ENCODE assay signal across 20 cellular contexts in genomic region chr12:17204289-17205054, GRCh38.
DNase-seq lines count a peak whose midpoint lies in the region; ATAC-seq, FAIRE-seq and TF ChIP-seq lines count a peak whose summit lies in the region.
"Had no signal": no experiment of that assay in that cellular context is flagged by ENCODE, and none has a peak within 500 bp of the region (broad histone marks: within the 10 kb centered on the region; RNA-seq: fewer than 3 reads in every experiment).

No MANE protein-coding gene starts in this region.

- no peak overlapping the region for H3K14ac ChIP-seq in H1 (ENCODE audit: insufficient read length)

- H3K9me3 ChIP-seq in left ventricle myocardium inferior (replicated peaks) = no peaks in the 10 kb centered on the region
- peaks cover 7 to 9% of the 10 kb centered on the region in 2 experiments; a peak in 1 of 4 replicates for H3K9me3 ChIP-seq in H1 (ENCODE audit: insufficient read depth in 2 of 2, low read depth in 1 of 2, low read length in 1 of 2)
- H3K9me3 ChIP-seq in aorta (ENCODE audit: control insufficient read depth, low read length) = no peaks in the 10 kb centered on the region
- H3K9me3 ChIP-seq: BE2C, HAP-1 had no signal

- no peak for TF ChIP-seq EP300 in H1 (IDR thresholded peaks at IDR 0.05; ENCODE audit: borderline replicate concordance in 1 of 2, low read depth in 2 of 2, low read length in 2 of 2)

- H3K36me3 ChIP-seq in left ventricle myocardium inferior (no peaks in the 10 kb centered on the region), H1 (ENCODE audit: control insufficient read depth in 2 of 4, insufficient read depth in 4 of 4, low read length in 3 of 4) (no peaks in the 10 kb centered on the region), mesendoderm (ENCODE audit: control insufficient read depth, insufficient read depth, low read length) (no peaks in the 10 kb centered on the region), aorta (ENCODE audit: control insufficient read depth in 1 of 2, insufficient read depth in 2 of 2, low read length in 1 of 2) (no peaks in the 10 kb centered on the region)
- H3K36me3 ChIP-seq: BE2C, HAP-1 had no signal

- CTCF ChIA-PET in H1 (lab: Charles Lee; ENCODE audit: partially characterized antibody) = interaction anchor here (0.6 to 1.9 kb wide), 8 partner anchors 10 to 265 kb away, joined by 3 to 8 read pairs (median 4); no protein-coding TSS in a partner anchor

- no peak overlapping the region for H2BK5ac ChIP-seq in H1 (ENCODE audit: low read depth, low read length)
- H2BK5ac ChIP-seq in mesendoderm (ENCODE audit: low read length) = no peak overlapping the region

- TF ChIP-seq POLR2A in H1 (IDR thresholded peaks at IDR 0.05; ENCODE audit: control extremely low read depth in 1 of 2, low read depth in 2 of 2, low read length in 2 of 2) = no peak

- H2BK15ac ChIP-seq in H1 (ENCODE audit: low read length) = no peak overlapping the region
- H2BK15ac ChIP-seq in mesendoderm (replicated peaks; ENCODE audit: low read depth) = no peak overlapping the region

- H3K79me2 ChIP-seq in H1 (ENCODE audit: control insufficient read depth in 1 of 2, insufficient read depth in 2 of 2, low read length in 2 of 2) (no peaks in the 10 kb centered on the region), mesendoderm (ENCODE audit: control insufficient read depth, insufficient read depth, low read length) (no peaks in the 10 kb centered on the region)

- no peak overlapping the region for H4K5ac ChIP-seq in H1 (ENCODE audit: insufficient read length, low read depth, low read length)
- H4K5ac ChIP-seq in mesendoderm (ENCODE audit: low read length) = no peak overlapping the region

- H4K20me1 ChIP-seq in H1 (replicated peaks in 1 of 2; ENCODE audit: control insufficient read depth in 1 of 2, insufficient read depth in 2 of 2, low read length in 2 of 2) = no peaks in the 10 kb centered on the region

- 92% methylated on average over 3 of the region's 3 CpGs; no CpG with 5 or more reads in 1 of the 2 experiments for WGBS in H1 (ENCODE audit: extremely low coverage in 1 of 2, insufficient coverage in 1 of 2, insufficient read length in 1 of 2, insufficient replicate concordance in 2 of 2, low coverage in 1 of 2, low lambda C conversion rate in 2 of 2, missing lambda C conversion rate in 1 of 2), 2 experiments
- WGBS in mesendoderm (ENCODE audit: extremely low coverage, insufficient coverage, low lambda C conversion rate) = no CpG with 5 or more reads among the region's 3 CpGs
- WGBS in aorta, 2 donors = 72 to 74% methylated on average over 3 of the region's 3 CpGs

- H3K79me1 ChIP-seq in H1 (ENCODE audit: low read depth, low read length) (no peaks in the 10 kb centered on the region), mesendoderm (ENCODE audit: low read length) (no peaks in the 10 kb centered on the region)

- no peaks in the 10 kb centered on the region for H3K23me2 ChIP-seq in H1 (ENCODE audit: low read depth, low read length)

- no peak for ATAC-seq in left ventricle myocardium superior
- no peak for ATAC-seq in aorta (ENCODE audit: low FRiP score)
- no peak for ATAC-seq in omental fat pad (ENCODE audit: low FRiP score)
- ATAC-seq: GM12878, HepG2 had no signal

- H3K18ac ChIP-seq in H1 (ENCODE audit: extremely low read depth, low read length) (no peak overlapping the region), mesendoderm (ENCODE audit: low read length) (no peak overlapping the region)

- POLR2A ChIA-PET in H1 (lab: Charles Lee; ENCODE audit: partially characterized antibody) = interaction anchor here (0.7 kb wide), 1 partner anchor 268 kb away, joined by 3 read pairs; no protein-coding TSS in a partner anchor

- no peak overlapping the region for H3K56ac ChIP-seq in H1 (replicated peaks; ENCODE audit: insufficient read length, low read depth, low read length)
- no peak overlapping the region for H3K56ac ChIP-seq in mesendoderm (ENCODE audit: low read length)

- H3K27me3 ChIP-seq in left ventricle myocardium inferior (ENCODE audit: low read depth) = no peaks in the 10 kb centered on the region
- no peaks in the 10 kb centered on the region for H3K27me3 ChIP-seq in H1 (replicated peaks in 1 of 4; ENCODE audit: control insufficient read depth in 3 of 4, extremely low read depth in 1 of 4, insufficient read depth in 3 of 4, low read length in 3 of 4)
- no peaks in the 10 kb centered on the region for H3K27me3 ChIP-seq in mesendoderm (ENCODE audit: insufficient read depth, low read length, poor library complexity)
- H3K27me3 ChIP-seq in aorta (ENCODE audit: control insufficient read depth in 1 of 2, insufficient read depth in 2 of 2, low read length in 1 of 2) = no peaks in the 10 kb centered on the region
- H3K27me3 ChIP-seq: BE2C had no signal

- H2AK5ac ChIP-seq in H1 (ENCODE audit: low read depth, low read length) (no peak overlapping the region), mesendoderm (ENCODE audit: low read length) (no peak overlapping the region)

- H2BK12ac ChIP-seq in H1 (ENCODE audit: low read depth, low read length) = no peak overlapping the region

- no peak overlapping the region for H3K23ac ChIP-seq in H1 (ENCODE audit: insufficient read length)
- H3K23ac ChIP-seq in mesendoderm (ENCODE audit: low read length) = no peak overlapping the region

- no peak overlapping the region for H2AFZ ChIP-seq in H1 (ENCODE audit: low read length)

- peak; percentile 19 for DNase-seq in left ventricle myocardium superior
- DNase-seq in left ventricle myocardium inferior = no peak
- DNase-seq in H1 (ENCODE audit: low read depth in 1 of 2, low spot score in 2 of 2) = no peak
- DNase-seq in mesendoderm = peak; percentile 30
- DNase-seq in aorta = peak; percentile 35 to 63
- DNase-seq in AG08395 (ENCODE audit: low spot score) = no peak
- DNase-seq in omental fat pad (ENCODE audit: low spot score) = no peak
- DNase-seq in stimulated activated CD4-positive, alpha-beta T cell treated with anti-CD3 and anti-CD28 coated beads, Interleukin-4, amount 100 ng/mL, for 24 hours = no peak
- DNase-seq: BE2C; C1 segment of cervical spinal cord; CD4-positive, CD25-positive, alpha-beta regulatory T cell; CD8-positive, alpha-beta memory T cell; COR-L47; DND-41; EL; GOT3 had no signal

- H4K8ac ChIP-seq in H1 (ENCODE audit: extremely low read depth, insufficient read depth, low read length) (no peak overlapping the region), mesendoderm (ENCODE audit: low read depth, low read length) (no peak overlapping the region)

- H3K4me3 ChIP-seq in left ventricle myocardium inferior (no peak overlapping the region), H1 (ENCODE audit: extremely low read depth in 1 of 4, insufficient read depth in 2 of 4, low read depth in 3 of 4, low read length in 4 of 4) (no peak overlapping the region), mesendoderm (ENCODE audit: low read length) (no peak overlapping the region), aorta (ENCODE audit: low read length in 2 of 2) (no peak overlapping the region)
- H3K4me3 ChIP-seq: GM12878, HAP-1 had no signal

- H2BK120ac ChIP-seq in H1 (replicated peaks; ENCODE audit: low read depth, low read length) = no peak overlapping the region
- H2BK120ac ChIP-seq in mesendoderm (ENCODE audit: low read depth, low read length) = no peak overlapping the region

- H3K4me2 ChIP-seq in H1 (ENCODE audit: insufficient read depth in 1 of 2, low read depth in 2 of 2, low read length in 2 of 2) = no peak overlapping the region
- no peak overlapping the region for H3K4me2 ChIP-seq in mesendoderm (ENCODE audit: low read length)

- H2BK20ac ChIP-seq in H1 (ENCODE audit: low read length) = no peak overlapping the region

- intact Hi-C loops in left ventricle myocardium superior (cut with micrococcal nuclease) = no loop called here
- intact Hi-C loops in left ventricle myocardium inferior (cut with micrococcal nuclease) = no loop called here
- intact Hi-C loops in aorta (cut with DNase I) = no loop called here

- TF ChIP-seq CTCF in left ventricle myocardium inferior (IDR thresholded peaks at IDR 0.05; ENCODE audit: borderline replicate concordance) (no peak), H1 (IDR thresholded peaks at IDR 0.05; ENCODE audit: control extremely low read depth in 1 of 3, insufficient read depth in 1 of 3, low read depth in 1 of 3, low read length in 3 of 3) (0 out of 4 replicates have a peak, but pooled peaks of 1 of the 3 experiments have one; percentile 26), omental fat pad (IDR thresholded peaks at IDR 0.05) (no peak)

- H4K91ac ChIP-seq in H1 (replicated peaks; ENCODE audit: insufficient read length, low read length) = no peak overlapping the region

- H3K4me1 ChIP-seq in left ventricle myocardium inferior (no peaks in the 10 kb centered on the region), H1 (replicated peaks in 1 of 4; ENCODE audit: control insufficient read depth in 3 of 4, insufficient read depth in 4 of 4, low read length in 3 of 4) (peaks cover 0 to 2% (median 0%) of the 10 kb centered on the region in 4 experiments; a peak in 1 of 7 replicates), mesendoderm (ENCODE audit: control insufficient read depth, low read depth, low read length) (no peaks in the 10 kb centered on the region), aorta (ENCODE audit: control insufficient read depth in 1 of 2, insufficient read depth in 2 of 2, low read length in 2 of 2) (no peaks in the 10 kb centered on the region)
- H3K4me1 ChIP-seq: BE2C, HAP-1 had no signal

- TF ChIP-seq RAD21 in H1 (IDR thresholded peaks at IDR 0.05 in 1 of 2, conservative IDR thresholded peaks at IDR 0.05 in 1 of 2; ENCODE audit: low read depth in 2 of 2, low read length in 2 of 2) = peak; percentile 36 to 52

- no peak for FAIRE-seq in H1 (lab: Jason Lieb, UNC)
- FAIRE-seq: D721Med, GM12878, HepG2 had no signal

- H3K27ac ChIP-seq in left ventricle myocardium inferior (replicated peaks) (no peak overlapping the region), H1 (ENCODE audit: low read depth, low read length) (no peak overlapping the region), mesendoderm (ENCODE audit: low read depth, low read length) (no peak overlapping the region), aorta (ENCODE audit: low read depth in 1 of 2, low read length in 2 of 2) (no peak overlapping the region)

- H3K4ac ChIP-seq in H1 (replicated peaks; ENCODE audit: insufficient read length, low read depth, low read length) (no peak overlapping the region), mesendoderm (ENCODE audit: low read depth, low read length) (no peak overlapping the region)

- H3K9ac ChIP-seq in H1 (replicated peaks in 1 of 4; ENCODE audit: extremely low read depth in 1 of 4, low read depth in 3 of 4, low read length in 3 of 4) = no peak overlapping the region
- no peak overlapping the region for H3K9ac ChIP-seq in mesendoderm (ENCODE audit: low read length)

TF ChIP-seq in H1, 55 proteins besides CTCF, POLR2A, EP300 and RAD21:
- TF ChIP-seq CEBPB (IDR thresholded peaks at IDR 0.05; ENCODE audit: low read depth, low read length) (peak; percentile 43; the same call in 1 of the 2 replicates), GTF2F1 (IDR thresholded peaks at IDR 0.05; ENCODE audit: borderline replicate concordance, low read depth, low read length) (no peak)
TF ChIP-seq in H1: peak in this region for 1.

Comparison
In these comparisons a context has a peak if more than half of its experiments do, and no peak if none do; other contexts are left out.
1. DNase-seq: peak in left ventricle myocardium superior (single experiment), mesendoderm (single experiment) and aorta (2 of 2); none in left ventricle myocardium inferior (single experiment), H1 (0 of 2), AG08395 (single experiment), omental fat pad (single experiment) and stimulated activated CD4-positive, alpha-beta T cell treated with anti-CD3 and anti-CD28 coated beads, Interleukin-4, amount 100 ng/mL, for 24 hours (single experiment).